ENCODE assay signal across 1 cellular context in the genomic region with DNA sequence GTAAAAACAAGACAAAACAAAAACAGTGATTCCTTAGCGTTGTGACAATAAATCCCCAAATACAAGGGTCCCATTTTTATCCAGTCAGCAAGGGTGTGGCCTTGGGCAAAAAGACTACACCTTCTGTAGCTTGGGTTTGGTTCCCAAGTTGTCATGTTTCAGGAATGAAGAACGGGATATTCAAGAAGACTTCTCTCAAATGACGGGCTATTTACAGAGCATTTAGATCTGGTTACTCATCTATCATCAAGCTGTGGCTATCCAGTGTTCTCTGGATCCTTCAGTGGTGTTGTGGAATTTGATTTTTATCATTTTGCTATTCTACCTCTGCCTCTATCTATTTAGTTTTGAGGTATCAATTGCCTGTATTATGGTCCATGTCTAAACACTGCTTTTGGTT.
TF ChIP-seq lines count a peak whose summit lies in the region.

No MANE protein-coding gene starts in this region.

TF ChIP-seq in IMR-90, 13 proteins besides CTCF, POLR2A, EP300 and RAD21 (continued from another document):
- TF ChIP-seq MXI1 (IDR thresholded peaks at IDR 0.05; ENCODE audit: borderline replicate concordance, low read depth, low read length), result no peak
- TF ChIP-seq, protein P1, sequence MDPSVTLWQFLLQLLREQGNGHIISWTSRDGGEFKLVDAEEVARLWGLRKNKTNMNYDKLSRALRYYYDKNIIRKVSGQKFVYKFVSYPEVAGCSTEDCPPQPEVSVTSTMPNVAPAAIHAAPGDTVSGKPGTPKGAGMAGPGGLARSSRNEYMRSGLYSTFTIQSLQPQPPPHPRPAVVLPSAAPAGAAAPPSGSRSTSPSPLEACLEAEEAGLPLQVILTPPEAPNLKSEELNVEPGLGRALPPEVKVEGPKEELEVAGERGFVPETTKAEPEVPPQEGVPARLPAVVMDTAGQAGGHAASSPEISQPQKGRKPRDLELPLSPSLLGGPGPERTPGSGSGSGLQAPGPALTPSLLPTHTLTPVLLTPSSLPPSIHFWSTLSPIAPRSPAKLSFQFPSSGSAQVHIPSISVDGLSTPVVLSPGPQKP (IDR thresholded peaks at IDR 0.05; ENCODE audit: borderline replicate concordance, low read depth, low read length), result no peak
- no peak for TF ChIP-seq RFX5 (IDR thresholded peaks at IDR 0.05; ENCODE audit: low read depth, low read length)
- TF ChIP-seq MAFK (IDR thresholded peaks at IDR 0.05; ENCODE audit: low read depth, low read length), result no peak
- TF ChIP-seq CHD1 (IDR thresholded peaks at IDR 0.05; ENCODE audit: low read depth, low read length), result no peak
- no peak for TF ChIP-seq MAZ (IDR thresholded peaks at IDR 0.05; ENCODE audit: borderline replicate concordance, low read depth, low read length)
- TF ChIP-seq RCOR1 (IDR thresholded peaks at IDR 0.05; ENCODE audit: insufficient replicate concordance, low read length), result no peak
